1 cellular context compared by ENCODE assay signal in the genomic region with DNA sequence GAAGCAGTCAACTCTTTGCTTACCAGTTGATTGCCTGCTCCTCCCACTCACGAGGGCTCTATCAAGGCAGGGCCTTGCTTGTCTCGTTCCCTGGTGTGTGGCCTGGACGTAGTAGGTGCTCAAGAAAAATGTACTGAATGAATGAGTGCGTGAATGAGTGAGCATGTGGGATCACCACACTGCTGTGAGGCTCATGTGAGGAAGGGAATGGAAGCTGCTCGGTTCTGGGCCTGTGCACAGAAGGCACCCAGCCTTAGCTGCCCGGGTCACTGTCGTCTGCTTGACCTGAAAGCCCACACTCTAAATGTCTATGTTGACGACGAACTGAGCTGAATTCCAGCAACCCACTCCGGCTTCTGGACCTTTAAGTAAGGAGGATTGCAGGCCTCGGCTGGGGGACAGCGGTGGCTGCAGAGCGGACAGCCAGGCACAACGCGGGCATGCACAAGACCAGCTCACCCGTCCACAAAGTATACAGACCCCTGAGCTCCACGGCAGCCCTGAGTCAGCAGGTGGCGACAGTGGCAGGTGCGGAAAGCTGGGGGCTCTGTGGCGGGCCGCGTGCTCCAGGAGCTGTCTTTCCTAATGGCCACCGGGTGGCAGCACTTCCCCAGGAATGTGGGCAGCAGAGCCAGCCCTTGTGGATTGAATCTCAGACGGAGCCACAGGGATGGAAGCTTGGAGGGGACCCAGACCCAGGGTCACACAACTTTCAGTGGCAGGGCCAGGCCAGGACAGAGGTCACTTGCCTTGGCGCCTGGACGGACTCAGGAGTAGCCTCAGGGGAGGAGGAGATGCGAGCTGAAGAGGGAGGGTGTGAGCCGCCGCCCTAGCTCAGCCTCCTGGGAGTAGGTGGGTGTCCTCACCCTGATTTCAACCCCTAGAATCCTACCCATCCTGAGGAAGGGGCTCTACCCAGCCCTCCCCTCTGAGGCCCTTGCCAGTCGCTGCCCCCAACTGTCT.
TF ChIP-seq lines count a peak whose summit lies in the region.

No MANE protein-coding gene starts in this region.

TF ChIP-seq in HEK293, 187 proteins besides CTCF, POLR2A, EP300 and RAD21 (continued from another document):
- TF ChIP-seq, protein P1, sequence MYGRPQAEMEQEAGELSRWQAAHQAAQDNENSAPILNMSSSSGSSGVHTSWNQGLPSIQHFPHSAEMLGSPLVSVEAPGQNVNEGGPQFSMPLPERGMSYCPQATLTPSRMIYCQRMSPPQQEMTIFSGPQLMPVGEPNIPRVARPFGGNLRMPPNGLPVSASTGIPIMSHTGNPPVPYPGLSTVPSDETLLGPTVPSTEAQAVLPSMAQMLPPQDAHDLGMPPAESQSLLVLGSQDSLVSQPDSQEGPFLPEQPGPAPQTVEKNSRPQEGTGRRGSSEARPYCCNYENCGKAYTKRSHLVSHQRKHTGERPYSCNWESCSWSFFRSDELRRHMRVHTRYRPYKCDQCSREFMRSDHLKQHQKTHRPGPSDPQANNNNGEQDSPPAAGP (tag by site-specific recombination; IDR thresholded peaks at IDR 0.05): peak; percentile 66; the same call in 1 of the 2 replicates
- TF ChIP-seq ZNF354C (tag by site-specific recombination; IDR thresholded peaks at IDR 0.05; ENCODE audit: borderline replicate concordance, low read depth) (no peak), ZNF558 (tag by site-specific recombination; IDR thresholded peaks at IDR 0.05) (no peak), OSR2 (tag by site-specific recombination; IDR thresholded peaks at IDR 0.05) (0 out of 2 replicates have a peak, but pooled peaks have one; percentile 31), SCRT2 (tag by site-specific recombination; IDR thresholded peaks at IDR 0.05) (peak; percentile 48; the same call in 1 of the 2 replicates), ZNF394 (tag by site-specific recombination; IDR thresholded peaks at IDR 0.05; ENCODE audit: borderline replicate concordance) (peak; percentile 28; the same call in 1 of the 2 replicates), HOXD13 (CRISPR knock-in tag; IDR thresholded peaks at IDR 0.05; ENCODE audit: borderline replicate concordance) (peak; percentile 41; the same call in 1 of the 2 replicates), ZSCAN30 (tag by site-specific recombination; IDR thresholded peaks at IDR 0.05) (no peak; the same call in 1 of the 2 replicates), ZEB2 (tag by site-specific recombination; IDR thresholded peaks at IDR 0.05) (peak; percentile 47; the same call in 1 of the 2 replicates), ZNF654 (tag by site-specific recombination; IDR thresholded peaks at IDR 0.05; ENCODE audit: low read depth) (peak; percentile 96), ZBTB8A (tag by site-specific recombination; IDR thresholded peaks at IDR 0.05) (0 out of 2 replicates have a peak, but pooled peaks have one; percentile 33), SP7 (tag by site-specific recombination; IDR thresholded peaks at IDR 0.05) (peak; percentile 62), ZBTB17 (tag by site-specific recombination; IDR thresholded peaks at IDR 0.05) (peak; percentile 60), ZNF664 (tag by site-specific recombination; IDR thresholded peaks at IDR 0.05) (peak; percentile 96), ZXDB (tag by site-specific recombination; IDR thresholded peaks at IDR 0.05) (0 out of 2 replicates have a peak, but pooled peaks have one; percentile 23), EGR2 (tag by site-specific recombination; IDR thresholded peaks at IDR 0.05; ENCODE audit: low read depth) (peak; percentile 3; the same call in 1 of the 2 replicates), ZNF670 (tag by site-specific recombination; IDR thresholded peaks at IDR 0.05; ENCODE audit: low read depth) (no peak)
- TF ChIP-seq, protein P2, sequence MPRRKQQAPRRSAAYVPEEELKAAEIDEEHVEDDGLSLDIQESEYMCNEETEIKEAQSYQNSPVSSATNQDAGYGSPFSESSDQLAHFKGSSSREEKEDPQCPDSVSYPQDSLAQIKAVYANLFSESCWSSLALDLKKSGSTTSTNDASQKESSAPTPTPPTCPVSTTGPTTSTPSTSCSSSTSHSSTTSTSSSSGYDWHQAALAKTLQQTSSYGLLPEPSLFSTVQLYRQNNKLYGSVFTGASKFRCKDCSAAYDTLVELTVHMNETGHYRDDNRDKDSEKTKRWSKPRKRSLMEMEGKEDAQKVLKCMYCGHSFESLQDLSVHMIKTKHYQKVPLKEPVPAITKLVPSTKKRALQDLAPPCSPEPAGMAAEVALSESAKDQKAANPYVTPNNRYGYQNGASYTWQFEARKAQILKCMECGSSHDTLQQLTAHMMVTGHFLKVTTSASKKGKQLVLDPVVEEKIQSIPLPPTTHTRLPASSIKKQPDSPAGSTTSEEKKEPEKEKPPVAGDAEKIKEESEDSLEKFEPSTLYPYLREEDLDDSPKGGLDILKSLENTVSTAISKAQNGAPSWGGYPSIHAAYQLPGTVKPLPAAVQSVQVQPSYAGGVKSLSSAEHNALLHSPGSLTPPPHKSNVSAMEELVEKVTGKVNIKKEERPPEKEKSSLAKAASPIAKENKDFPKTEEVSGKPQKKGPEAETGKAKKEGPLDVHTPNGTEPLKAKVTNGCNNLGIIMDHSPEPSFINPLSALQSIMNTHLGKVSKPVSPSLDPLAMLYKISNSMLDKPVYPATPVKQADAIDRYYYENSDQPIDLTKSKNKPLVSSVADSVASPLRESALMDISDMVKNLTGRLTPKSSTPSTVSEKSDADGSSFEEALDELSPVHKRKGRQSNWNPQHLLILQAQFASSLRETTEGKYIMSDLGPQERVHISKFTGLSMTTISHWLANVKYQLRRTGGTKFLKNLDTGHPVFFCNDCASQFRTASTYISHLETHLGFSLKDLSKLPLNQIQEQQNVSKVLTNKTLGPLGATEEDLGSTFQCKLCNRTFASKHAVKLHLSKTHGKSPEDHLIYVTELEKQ (tag by site-specific recombination; IDR thresholded peaks at IDR 0.05; ENCODE audit: borderline replicate concordance): no peak
- TF ChIP-seq, protein P3, sequence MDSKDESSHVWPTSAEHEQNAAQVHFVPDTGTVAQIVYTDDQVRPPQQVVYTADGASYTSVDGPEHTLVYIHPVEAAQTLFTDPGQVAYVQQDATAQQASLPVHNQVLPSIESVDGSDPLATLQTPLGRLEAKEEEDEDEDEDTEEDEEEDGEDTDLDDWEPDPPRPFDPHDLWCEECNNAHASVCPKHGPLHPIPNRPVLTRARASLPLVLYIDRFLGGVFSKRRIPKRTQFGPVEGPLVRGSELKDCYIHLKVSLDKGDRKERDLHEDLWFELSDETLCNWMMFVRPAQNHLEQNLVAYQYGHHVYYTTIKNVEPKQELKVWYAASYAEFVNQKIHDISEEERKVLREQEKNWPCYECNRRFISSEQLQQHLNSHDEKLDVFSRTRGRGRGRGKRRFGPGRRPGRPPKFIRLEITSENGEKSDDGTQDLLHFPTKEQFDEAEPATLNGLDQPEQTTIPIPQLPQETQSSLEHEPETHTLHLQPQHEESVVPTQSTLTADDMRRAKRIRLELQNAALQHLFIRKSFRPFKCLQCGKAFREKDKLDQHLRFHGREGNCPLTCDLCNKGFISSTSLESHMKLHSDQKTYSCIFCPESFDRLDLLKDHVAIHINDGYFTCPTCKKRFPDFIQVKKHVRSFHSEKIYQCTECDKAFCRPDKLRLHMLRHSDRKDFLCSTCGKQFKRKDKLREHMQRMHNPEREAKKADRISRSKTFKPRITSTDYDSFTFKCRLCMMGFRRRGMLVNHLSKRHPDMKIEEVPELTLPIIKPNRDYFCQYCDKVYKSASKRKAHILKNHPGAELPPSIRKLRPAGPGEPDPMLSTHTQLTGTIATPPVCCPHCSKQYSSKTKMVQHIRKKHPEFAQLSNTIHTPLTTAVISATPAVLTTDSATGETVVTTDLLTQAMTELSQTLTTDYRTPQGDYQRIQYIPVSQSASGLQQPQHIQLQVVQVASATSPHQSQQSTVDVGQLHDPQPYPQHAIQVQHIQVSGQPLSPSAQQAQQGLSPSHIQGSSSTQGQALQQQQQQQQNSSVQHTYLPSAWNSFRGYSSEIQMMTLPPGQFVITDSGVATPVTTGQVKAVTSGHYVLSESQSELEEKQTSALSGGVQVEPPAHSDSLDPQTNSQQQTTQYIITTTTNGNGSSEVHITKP (tag by site-specific recombination; IDR thresholded peaks at IDR 0.05): 0 out of 2 replicates have a peak, but pooled peaks have one; percentile 19
- TF ChIP-seq, protein P4, sequence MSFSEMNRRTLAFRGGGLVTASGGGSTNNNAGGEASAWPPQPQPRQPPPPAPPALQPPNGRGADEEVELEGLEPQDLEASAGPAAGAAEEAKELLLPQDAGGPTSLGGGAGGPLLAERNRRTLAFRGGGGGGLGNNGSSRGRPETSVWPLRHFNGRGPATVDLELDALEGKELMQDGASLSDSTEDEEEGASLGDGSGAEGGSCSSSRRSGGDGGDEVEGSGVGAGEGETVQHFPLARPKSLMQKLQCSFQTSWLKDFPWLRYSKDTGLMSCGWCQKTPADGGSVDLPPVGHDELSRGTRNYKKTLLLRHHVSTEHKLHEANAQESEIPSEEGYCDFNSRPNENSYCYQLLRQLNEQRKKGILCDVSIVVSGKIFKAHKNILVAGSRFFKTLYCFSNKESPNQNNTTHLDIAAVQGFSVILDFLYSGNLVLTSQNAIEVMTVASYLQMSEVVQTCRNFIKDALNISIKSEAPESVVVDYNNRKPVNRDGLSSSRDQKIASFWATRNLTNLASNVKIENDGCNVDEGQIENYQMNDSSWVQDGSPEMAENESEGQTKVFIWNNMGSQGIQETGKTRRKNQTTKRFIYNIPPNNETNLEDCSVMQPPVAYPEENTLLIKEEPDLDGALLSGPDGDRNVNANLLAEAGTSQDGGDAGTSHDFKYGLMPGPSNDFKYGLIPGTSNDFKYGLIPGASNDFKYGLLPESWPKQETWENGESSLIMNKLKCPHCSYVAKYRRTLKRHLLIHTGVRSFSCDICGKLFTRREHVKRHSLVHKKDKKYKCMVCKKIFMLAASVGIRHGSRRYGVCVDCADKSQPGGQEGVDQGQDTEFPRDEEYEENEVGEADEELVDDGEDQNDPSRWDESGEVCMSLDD (tag by site-specific recombination; IDR thresholded peaks at IDR 0.05): 0 out of 2 replicates have a peak, but pooled peaks have one; percentile 31
- TF ChIP-seq, protein P5, sequence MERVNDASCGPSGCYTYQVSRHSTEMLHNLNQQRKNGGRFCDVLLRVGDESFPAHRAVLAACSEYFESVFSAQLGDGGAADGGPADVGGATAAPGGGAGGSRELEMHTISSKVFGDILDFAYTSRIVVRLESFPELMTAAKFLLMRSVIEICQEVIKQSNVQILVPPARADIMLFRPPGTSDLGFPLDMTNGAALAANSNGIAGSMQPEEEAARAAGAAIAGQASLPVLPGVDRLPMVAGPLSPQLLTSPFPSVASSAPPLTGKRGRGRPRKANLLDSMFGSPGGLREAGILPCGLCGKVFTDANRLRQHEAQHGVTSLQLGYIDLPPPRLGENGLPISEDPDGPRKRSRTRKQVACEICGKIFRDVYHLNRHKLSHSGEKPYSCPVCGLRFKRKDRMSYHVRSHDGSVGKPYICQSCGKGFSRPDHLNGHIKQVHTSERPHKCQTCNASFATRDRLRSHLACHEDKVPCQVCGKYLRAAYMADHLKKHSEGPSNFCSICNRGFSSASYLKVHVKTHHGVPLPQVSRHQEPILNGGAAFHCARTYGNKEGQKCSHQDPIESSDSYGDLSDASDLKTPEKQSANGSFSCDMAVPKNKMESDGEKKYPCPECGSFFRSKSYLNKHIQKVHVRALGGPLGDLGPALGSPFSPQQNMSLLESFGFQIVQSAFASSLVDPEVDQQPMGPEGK (tag by site-specific recombination; IDR thresholded peaks at IDR 0.05): peak; percentile 88
